13 cellular contexts compared by ENCODE assay signal in genomic region chr12:103105971-103106597, GRCh38.
DNase-seq lines count a peak whose midpoint lies in the region; ATAC-seq and TF ChIP-seq lines count a peak whose summit lies in the region.
"Had no signal": no experiment of that assay in that cellular context is flagged by ENCODE, and none has a peak within 500 bp of the region (broad histone marks: within the 10 kb centered on the region; RNA-seq: fewer than 3 reads in every experiment).

No MANE protein-coding gene starts in this region.

- peaks cover under 1% of the 10 kb centered on the region for H3K9me3 Mint-ChIP-seq in chondrocyte (ENCODE audit: low read depth)

- H3K27ac Mint-ChIP-seq in chondrocyte (ENCODE audit: unreplicated experiment) = no peak overlapping the region
- H3K27ac Mint-ChIP-seq: natural killer cell had no signal

- no peak for TF ChIP-seq CTCF in chondrocyte (IDR thresholded peaks at IDR 0.05)

- DNase-seq in erythroblast (lab: John Stamatoyannopoulos, UW) = no peak
- no peak for DNase-seq in chondrocyte (ENCODE audit: low spot score)
- no peak for DNase-seq in T-helper 1 cell
- no peak for DNase-seq in cortex of kidney (lab: John Stamatoyannopoulos, UW)
- DNase-seq: head of caudate nucleus, natural killer cell, NCI-H2029 treated with DMSO at 0.1 percent for 48 hours, testis had no signal

- no peaks in the 10 kb centered on the region for H3K4me1 Mint-ChIP-seq in chondrocyte (ENCODE audit: low read depth)
- H3K4me1 Mint-ChIP-seq: natural killer cell had no signal

- peaks cover 6% of the 10 kb centered on the region for H3K27me3 Mint-ChIP-seq in chondrocyte (ENCODE audit: low read depth)

- no peak overlapping the region for H3K4me3 Mint-ChIP-seq in chondrocyte (ENCODE audit: unreplicated experiment)
- H3K4me3 Mint-ChIP-seq: natural killer cell had no signal

- ATAC-seq in GM19043 (IDR thresholded peaks at IDR 0.05; ENCODE audit: low read depth, unreplicated experiment) (peak; percentile 63), GM21737 (IDR thresholded peaks at IDR 0.05; ENCODE audit: unreplicated experiment) (peak; percentile 62), HG03108 (IDR thresholded peaks at IDR 0.05; ENCODE audit: unreplicated experiment) (peak; percentile 70)
- ATAC-seq: left lobe of liver, natural killer cell, sciatic nerve had no signal

- no peak for TF ChIP-seq POLR2A in erythroblast (IDR thresholded peaks at IDR 0.05; ENCODE audit: low read length)

- no peaks in the 10 kb centered on the region for H3K36me3 Mint-ChIP-seq in chondrocyte (ENCODE audit: low read depth)
- H3K36me3 Mint-ChIP-seq: natural killer cell had no signal
